ENCODE assay signal across 37 cellular contexts in genomic region chr4:104758574-104758973, GRCh38.
"Had no signal": no experiment of that assay in that cellular context is flagged by ENCODE, and none has a peak within 500 bp of the region (broad histone marks: within the 10 kb centered on the region; RNA-seq: fewer than 3 reads in every experiment).

No MANE protein-coding gene starts in this region.

- H3K9me3 ChIP-seq: MG63 had no signal

- H3K36me3 ChIP-seq: brain microvascular endothelial cell, MG63, WERI-Rb-1 had no signal

- H3K4me3 ChIP-seq: coronary artery, MG63 had no signal

- ATAC-seq: activated CD8-positive, alpha-beta memory T cell treated with anti-CD3 and anti-CD28 coated beads, Interleukin-2, amount 10 ng/mL, durations not matched to agents 7 days and 5 days; activated naive CD8-positive, alpha-beta T cell treated with anti-CD3 and anti-CD28 coated beads, Interleukin-2, amount 50 U/mL, for 24 hours; PC-3; Right ventricle myocardium inferior; SK-N-SH treated with all-trans-retinoic acid at 6 μM for 48 hours had no signal

- H3K4me1 Mint-ChIP-seq: activated CD4-positive, alpha-beta memory T cell treated with anti-CD3 and anti-CD28 coated beads, Interleukin-2, amount 10 ng/mL, durations not matched to agents 7 days and 5 days; activated CD8-positive, alpha-beta memory T cell treated with anti-CD3 and anti-CD28 coated beads, Interleukin-2, amount 10 ng/mL, durations not matched to agents 7 days and 5 days; activated naive CD4-positive, alpha-beta T cell treated with anti-CD3 and anti-CD28 coated beads, Interleukin-2, amount 10 ng/mL, durations not matched to agents 7 days and 5 days had no signal

- H3K27ac ChIP-seq: brain microvascular endothelial cell, coronary artery, RWPE1, WERI-Rb-1 had no signal

- H3K4me3 Mint-ChIP-seq: activated CD4-positive, alpha-beta memory T cell treated with anti-CD3 and anti-CD28 coated beads, Interleukin-2, amount 10 ng/mL, durations not matched to agents 7 days and 5 days; activated CD8-positive, alpha-beta memory T cell treated with anti-CD3 and anti-CD28 coated beads, Interleukin-2, amount 10 ng/mL, durations not matched to agents 7 days and 5 days; activated naive CD4-positive, alpha-beta T cell treated with anti-CD3 and anti-CD28 coated beads, Interleukin-2, amount 10 ng/mL, durations not matched to agents 7 days and 5 days; activated naive CD8-positive, alpha-beta T cell; activated naive CD8-positive, alpha-beta T cell treated with anti-CD3 and anti-CD28 coated beads, Interleukin-2, amount 50 U/mL, for 24 hours; T-cell had no signal

- DNase-seq: activated CD4-positive, alpha-beta memory T cell treated with anti-CD3 and anti-CD28 coated beads, Interleukin-2, amount 10 ng/mL, durations not matched to agents 7 days and 5 days; activated CD4-positive, alpha-beta T cell treated with anti-CD3 and anti-CD28 coated beads for 1 hour; activated CD4-positive, alpha-beta T cell treated with anti-CD3 and anti-CD28 coated beads for 48 hours; activated CD4-positive, CD25-positive, alpha-beta regulatory T cell; activated CD8-positive, alpha-beta memory T cell treated with anti-CD3 and anti-CD28 coated beads for 24 hours; activated CD8-positive, alpha-beta memory T cell treated with anti-CD3 and anti-CD28 coated beads, Interleukin-2, amount 10 ng/mL, durations not matched to agents 7 days and 5 days; activated CD8-positive, alpha-beta memory T cell treated with anti-CD3 and anti-CD28 coated beads, Interleukin-2, amount 50 U/mL, for 48 hours; activated effector memory CD4-positive, alpha-beta T cell treated with Interleukin-2 at 50 U/mL for 16 hours; activated naive CD4-positive, alpha-beta T cell treated with anti-CD3 and anti-CD28 coated beads, Interleukin-2, amount 10 ng/mL, durations not matched to agents 7 days and 5 days; activated naive CD8-positive, alpha-beta T cell treated with anti-CD3 and anti-CD28 coated beads, Interleukin-2, amount 50 U/mL, for 24 hours; activated T-cell treated with anti-CD3 and anti-CD28 coated beads, Interleukin-2, amount 50 U/mL, for 48 hours; aorta; brain microvascular endothelial cell; Kasumi-1; KG1; MG63; NCI-H1048; NCI-H1105 treated with DMSO at 0.1 percent for 48 hours; NCI-H1436 treated with DMSO at 0.1 percent for 48 hours; NCI-H1694 treated with DMSO at 0.1 percent for 48 hours; NCI-H2029 treated with DMSO at 0.1 percent for 48 hours; NCI-H2107; NCI-H2171 treated with DMSO at 0.1 percent for 48 hours; NCI-H226; NCI-H446 treated with DMSO at 0.1 percent for 48 hours; NCI-H524 treated with DMSO at 0.1 percent for 48 hours; PC-3; SIG-M5; T-cell; T-helper 2 cell; T-helper 9 cell; WERI-Rb-1 had no signal

- H3K27me3 Mint-ChIP-seq: activated CD4-positive, alpha-beta memory T cell treated with anti-CD3 and anti-CD28 coated beads, Interleukin-2, amount 10 ng/mL, durations not matched to agents 7 days and 5 days; activated CD8-positive, alpha-beta memory T cell treated with anti-CD3 and anti-CD28 coated beads, Interleukin-2, amount 10 ng/mL, durations not matched to agents 7 days and 5 days; activated naive CD4-positive, alpha-beta T cell treated with anti-CD3 and anti-CD28 coated beads, Interleukin-2, amount 10 ng/mL, durations not matched to agents 7 days and 5 days had no signal

- H3K27ac Mint-ChIP-seq: activated CD4-positive, alpha-beta memory T cell treated with anti-CD3 and anti-CD28 coated beads, Interleukin-2, amount 10 ng/mL, durations not matched to agents 7 days and 5 days; activated CD8-positive, alpha-beta memory T cell treated with anti-CD3 and anti-CD28 coated beads, Interleukin-2, amount 10 ng/mL, durations not matched to agents 7 days and 5 days; activated naive CD4-positive, alpha-beta T cell treated with anti-CD3 and anti-CD28 coated beads, Interleukin-2, amount 10 ng/mL, durations not matched to agents 7 days and 5 days; activated naive CD8-positive, alpha-beta T cell; activated naive CD8-positive, alpha-beta T cell treated with anti-CD3 and anti-CD28 coated beads, Interleukin-2, amount 50 U/mL, for 24 hours; T-cell had no signal

- H3K36me3 Mint-ChIP-seq: activated CD8-positive, alpha-beta memory T cell treated with anti-CD3 and anti-CD28 coated beads, Interleukin-2, amount 10 ng/mL, durations not matched to agents 7 days and 5 days; activated naive CD4-positive, alpha-beta T cell treated with anti-CD3 and anti-CD28 coated beads, Interleukin-2, amount 10 ng/mL, durations not matched to agents 7 days and 5 days; activated naive CD8-positive, alpha-beta T cell; T-cell had no signal

- H3K9me3 Mint-ChIP-seq: activated CD4-positive, alpha-beta memory T cell treated with anti-CD3 and anti-CD28 coated beads, Interleukin-2, amount 10 ng/mL, durations not matched to agents 7 days and 5 days; activated naive CD4-positive, alpha-beta T cell treated with anti-CD3 and anti-CD28 coated beads, Interleukin-2, amount 10 ng/mL, durations not matched to agents 7 days and 5 days had no signal

- H3K27me3 ChIP-seq: brain microvascular endothelial cell, MG63 had no signal
